In genomic region chr14:97697772-97698171, GRCh38 we compare ENCODE assay signal across 14 cellular contexts.
DNase-seq lines count a peak whose midpoint lies in the region; ATAC-seq lines count a peak whose summit lies in the region.
"Had no signal": no experiment of that assay in that cellular context is flagged by ENCODE, and none has a peak within 500 bp of the region (broad histone marks: within the 10 kb centered on the region; RNA-seq: fewer than 3 reads in every experiment).

No MANE protein-coding gene starts in this region.

- peak overlapping the region; percentile 56 for H3K27ac Mint-ChIP-seq in T-helper 17 cell
- peak overlapping the region; percentile 64 for H3K27ac Mint-ChIP-seq in activated naive CD8-positive, alpha-beta T cell treated with anti-CD3 and anti-CD28 coated beads for 36 hours
- H3K27ac Mint-ChIP-seq in stimulated activated naive CD8-positive, alpha-beta T cell treated with anti-CD3 and anti-CD28 coated beads, Interleukin-15, Interleukin-2, amounts not matched to agents 100 ng/mL and 50 ng/mL, for 24 hours: peak overlapping the region; percentile 45
- H3K27ac Mint-ChIP-seq: nephron had no signal

- H3K27me3 Mint-ChIP-seq in T-helper 17 cell: no peaks in the 10 kb centered on the region
- no peaks in the 10 kb centered on the region for H3K27me3 Mint-ChIP-seq in activated naive CD8-positive, alpha-beta T cell treated with anti-CD3 and anti-CD28 coated beads for 36 hours
- no peaks in the 10 kb centered on the region for H3K27me3 Mint-ChIP-seq in stimulated activated naive CD8-positive, alpha-beta T cell treated with anti-CD3 and anti-CD28 coated beads, Interleukin-15, Interleukin-2, amounts not matched to agents 100 ng/mL and 50 ng/mL, for 24 hours

- peak overlapping the region; percentile 39 for H3K4me3 Mint-ChIP-seq in T-helper 17 cell
- H3K4me3 Mint-ChIP-seq in activated naive CD8-positive, alpha-beta T cell treated with anti-CD3 and anti-CD28 coated beads for 36 hours: peak overlapping the region; percentile 27
- peak overlapping the region; percentile 22 for H3K4me3 Mint-ChIP-seq in stimulated activated naive CD8-positive, alpha-beta T cell treated with anti-CD3 and anti-CD28 coated beads, Interleukin-15, Interleukin-2, amounts not matched to agents 100 ng/mL and 50 ng/mL, for 24 hours
- H3K4me3 Mint-ChIP-seq: nephron had no signal

- peaks cover 16% of the 10 kb centered on the region for H3K4me1 Mint-ChIP-seq in T-helper 17 cell
- peaks cover 20% of the 10 kb centered on the region for H3K4me1 Mint-ChIP-seq in activated naive CD8-positive, alpha-beta T cell treated with anti-CD3 and anti-CD28 coated beads for 36 hours
- H3K4me1 Mint-ChIP-seq in stimulated activated naive CD8-positive, alpha-beta T cell treated with anti-CD3 and anti-CD28 coated beads, Interleukin-15, Interleukin-2, amounts not matched to agents 100 ng/mL and 50 ng/mL, for 24 hours (ENCODE audit: low read depth): peaks cover 26% of the 10 kb centered on the region
- H3K4me1 Mint-ChIP-seq: nephron had no signal

- peaks cover 9% of the 10 kb centered on the region for H3K9me3 Mint-ChIP-seq in activated naive CD8-positive, alpha-beta T cell treated with anti-CD3 and anti-CD28 coated beads for 36 hours
- peaks cover 20% of the 10 kb centered on the region for H3K9me3 Mint-ChIP-seq in stimulated activated naive CD8-positive, alpha-beta T cell treated with anti-CD3 and anti-CD28 coated beads, Interleukin-15, Interleukin-2, amounts not matched to agents 100 ng/mL and 50 ng/mL, for 24 hours

- H3K9me3 ChIP-seq in T-helper 17 cell (ENCODE audit: control insufficient read depth, low read length, poor library complexity, severe bottlenecking): no peaks in the 10 kb centered on the region
- H3K9me3 ChIP-seq: Peyer's patch, psoas muscle, tibial nerve had no signal

- peaks cover 2% of the 10 kb centered on the region for H3K36me3 Mint-ChIP-seq in T-helper 17 cell (ENCODE audit: low read depth)
- peaks cover 6% of the 10 kb centered on the region for H3K36me3 Mint-ChIP-seq in activated naive CD8-positive, alpha-beta T cell treated with anti-CD3 and anti-CD28 coated beads for 36 hours
- H3K36me3 Mint-ChIP-seq in stimulated activated naive CD8-positive, alpha-beta T cell treated with anti-CD3 and anti-CD28 coated beads, Interleukin-15, Interleukin-2, amounts not matched to agents 100 ng/mL and 50 ng/mL, for 24 hours (ENCODE audit: low read depth): no peaks in the 10 kb centered on the region

- peak; percentile 16 for DNase-seq in activated naive CD4-positive, alpha-beta T cell treated with Interleukin-2 at 50 U/mL for 16 hours
- no peak for DNase-seq in activated naive CD4-positive, alpha-beta T cell treated with anti-CD3 and anti-CD28 coated beads, Interleukin-2, amount 50 U/mL, for 16 hours
- DNase-seq in T-helper 17 cell: no peak
- peak; percentile 31 for DNase-seq in activated naive CD8-positive, alpha-beta T cell treated with anti-CD3 and anti-CD28 coated beads for 36 hours
- no peak for DNase-seq in SHP77 (lab: John Stamatoyannopoulos, UW)
- no peak for DNase-seq in SKM-1 treated with dmso at 0.1 percent for 144 hours (lab: John Stamatoyannopoulos, UW; ENCODE audit: unreplicated experiment)
- DNase-seq: ACHN, NCI-H2029, Peyer's patch, psoas muscle had no signal

- ATAC-seq in T-helper 17 cell (peak; percentile 86), HG03175 (IDR thresholded peaks at IDR 0.05; ENCODE audit: unreplicated experiment) (no peak)
- ATAC-seq: psoas muscle had no signal

Comparison
In these comparisons a context has a peak if more than half of its experiments do, and no peak if none do; other contexts are left out.
1. DNase-seq: peak in activated naive CD4-positive, alpha-beta T cell treated with Interleukin-2 at 50 U/mL for 16 hours (single experiment) and activated naive CD8-positive, alpha-beta T cell treated with anti-CD3 and anti-CD28 coated beads for 36 hours (single experiment); none in activated naive CD4-positive, alpha-beta T cell treated with anti-CD3 and anti-CD28 coated beads, Interleukin-2, amount 50 U/mL, for 16 hours (single experiment), T-helper 17 cell (0 of 3), SHP77 (0 of 2) and SKM-1 treated with dmso at 0.1 percent for 144 hours (single experiment).
2. Peak in every context shown above with its lines, with median percentiles within 50 percentile points of each other: H3K27ac Mint-ChIP-seq and H3K4me3 Mint-ChIP-seq.